In the genomic region with DNA sequence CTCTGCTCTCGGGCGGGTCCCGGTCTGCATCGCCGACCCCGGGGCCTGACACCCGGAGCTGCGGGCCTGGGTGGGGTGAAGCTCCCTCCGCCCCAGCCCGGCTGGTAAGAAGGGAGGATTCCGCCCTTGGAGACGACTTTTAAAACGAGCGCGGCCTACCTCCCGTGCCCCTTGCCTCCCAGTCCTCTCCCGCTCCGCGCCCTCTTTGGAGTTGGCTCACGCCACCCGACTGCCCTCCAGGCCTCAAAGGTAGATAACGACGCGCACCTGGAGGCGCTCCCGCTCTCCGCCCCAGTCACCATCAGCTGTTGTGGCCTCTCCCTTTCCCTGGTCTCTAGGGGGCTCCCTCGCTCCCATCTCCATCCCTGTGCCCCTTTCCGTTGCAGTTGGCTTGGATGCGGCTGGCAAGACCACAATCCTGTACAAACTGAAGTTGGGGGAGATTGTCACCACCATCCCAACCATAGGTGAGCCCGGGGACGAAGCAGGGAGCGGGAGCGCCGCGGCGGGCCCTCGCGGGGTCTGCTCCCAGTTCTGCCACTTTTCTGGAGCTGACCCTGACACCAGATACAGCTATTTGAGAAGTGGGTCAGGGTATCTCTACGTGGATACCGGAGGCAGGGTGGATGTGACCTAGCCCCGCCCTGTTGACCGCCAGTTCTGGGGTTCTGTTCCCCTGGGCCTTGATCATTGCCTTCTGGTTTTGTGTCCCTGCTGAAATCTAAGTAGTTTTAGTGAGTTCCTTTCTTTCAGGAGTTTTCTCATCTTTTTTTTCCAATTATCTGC, we compare ENCODE assay signal across 8 cellular contexts. TPM values are rescaled to one million over a fixed set of nuclear protein-coding genes. Genes with fewer than 3 reads are reported as not detected.
A peak's percentile ranks its signal among the peaks of the same experiment; 100 is the strongest.
DNase-seq lines count a peak whose midpoint lies in the region; ATAC-seq and TF ChIP-seq lines count a peak whose summit lies in the region.

No MANE protein-coding gene starts in this region.

- H3K27me3 Mint-ChIP-seq in naive B cell: no peaks in the 10 kb centered on the region

- peak overlapping the region; percentile 90 to 98 (median 94) for H3K4me3 Mint-ChIP-seq in naive B cell

- peak overlapping the region; percentile 82 to 96 (median 94) for H3K27ac Mint-ChIP-seq in naive B cell

- H3K4me3 ChIP-seq in AG10803 (ENCODE audit: low read length) (peak overlapping the region; percentile 92), fibroblast of pulmonary artery (replicated peaks; ENCODE audit: low read depth, low read length) (peak overlapping the region; percentile 90)

- peaks cover 0 to 9% of the 10 kb centered on the region in 2 donors for H3K36me3 Mint-ChIP-seq in naive B cell

- TF ChIP-seq CTCF in AG10803 (conservative IDR thresholded peaks at IDR 0.05; ENCODE audit: low read length) (peak; percentile 64), fibroblast of pulmonary artery (IDR thresholded peaks at IDR 0.05; ENCODE audit: low read length, missing control alignments) (peak; percentile 63)

- ATAC-seq in GM18511 (IDR thresholded peaks at IDR 0.05; ENCODE audit: unreplicated experiment) (peak; percentile 25), HG03064 (IDR thresholded peaks at IDR 0.05; ENCODE audit: low read depth, unreplicated experiment) (peak; percentile 23), naive B cell (ENCODE audit: low read depth in 2 of 2) (peak in 1 of 2 donors; percentile 1)

- no peaks in the 10 kb centered on the region for H3K9me3 Mint-ChIP-seq in naive B cell

- DNase-seq in AG10803 (ENCODE audit: low read depth) (peak; percentile 48), NCI-H226 (peak; percentile 47), activated T-helper 1 cell treated with Interleukin-2 at 50 U/mL for 16 hours (ENCODE audit: low read depth) (peak; percentile 4), fibroblast of pulmonary artery (ENCODE audit: low read depth) (peak; percentile 46), naive B cell (no peak), ureter (ENCODE audit: low spot score) (peak; percentile 56)

- peaks cover 32 to 47% (median 45%) of the 10 kb centered on the region in 3 donors for H3K4me1 Mint-ChIP-seq in naive B cell

RNA-seq across cellular contexts. Expression of a gene that starts 0.7 kb away (rescaled TPM):
- polyA plus RNA-seq in naive B cell (ENCODE audit: low read depth in 6 of 6): 100 to 1,000 TPM; 126 to 152 (median 146) TPM
- total RNA-seq in ureter: 121 TPM

RNA-seq across cellular contexts. Expression of a gene that starts 3.5 kb away (rescaled TPM):
- polyA plus RNA-seq in naive B cell (ENCODE audit: low read depth in 6 of 6): 10 to 100 TPM in 5 of 6 donors, 1 to 10 TPM in 1; 9.3 to 25.3 (median 15.9) TPM
- 15.7 TPM for total RNA-seq in ureter

RNA-seq across cellular contexts. Expression of a gene that starts 4.6 kb away (rescaled TPM):
- under 1 TPM in 2 of 6 donors, not detected in 4; 0.52 to 0.71 TPM for polyA plus RNA-seq in naive B cell (ENCODE audit: low read depth in 6 of 6)
- 0.47 TPM for total RNA-seq in ureter

RNA-seq across cellular contexts. Expression of a gene that starts 29.1 kb away (rescaled TPM):
- polyA plus RNA-seq in naive B cell (ENCODE audit: low read depth in 6 of 6): not detected
- total RNA-seq in ureter: not detected
